Comparison of ENCODE assay signal across 1 cellular context in genomic region chr1:188670837-188671236, GRCh38.
TF ChIP-seq lines count a peak whose summit lies in the region.

No MANE protein-coding gene starts in this region.

TF ChIP-seq in A549, 52 proteins besides CTCF, POLR2A, EP300 and RAD21 (continued from another document):
- TF ChIP-seq ZSCAN20 (CRISPR knock-in tag; IDR thresholded peaks at IDR 0.05) (no peak), MAZ (IDR thresholded peaks at IDR 0.05; ENCODE audit: borderline replicate concordance, low read depth, low read length) (no peak), HEYL (CRISPR knock-in tag; IDR thresholded peaks at IDR 0.05) (no peak), CHD2 (IDR thresholded peaks at IDR 0.05; ENCODE audit: low read length, partially characterized antibody) (no peak), CBX8 (IDR thresholded peaks at IDR 0.05) (no peak), TP53 (CRISPR knock-in tag; IDR thresholded peaks at IDR 0.05) (no peak), HOXB5 (CRISPR knock-in tag; IDR thresholded peaks at IDR 0.05) (no peak), JUNB (IDR thresholded peaks at IDR 0.05) (peak; percentile 40; the same call in 1 of the 2 replicates)
